18 cellular contexts compared by ENCODE assay signal in genomic region chr12:15646586-15646985, GRCh38.
DNase-seq lines count a peak whose midpoint lies in the region; ATAC-seq, FAIRE-seq and TF ChIP-seq lines count a peak whose summit lies in the region.
"Had no signal": no experiment of that assay in that cellular context is flagged by ENCODE, and none has a peak within 500 bp of the region (broad histone marks: within the 10 kb centered on the region; RNA-seq: fewer than 3 reads in every experiment).

No MANE protein-coding gene starts in this region.

- H3K9me2 ChIP-seq in Karpas-422 (replicated peaks; ENCODE audit: insufficient read depth, low read length) = no peaks in the 10 kb centered on the region

- DNase-seq in EH (ENCODE audit: low read depth) (peak; percentile 46), astrocyte (ENCODE audit: low read depth) (no peak), fibroblast of the aortic adventitia (ENCODE audit: low read depth) (peak; percentile 46), Karpas-422 (no peak), GM03348 (ENCODE audit: low spot score) (no peak), pons (ENCODE audit: low spot score) (no peak)
- DNase-seq: Calu3; CD8-positive, alpha-beta T cell; DND-41; GDM1; H9 had no signal

- no peak overlapping the region for H2AFZ ChIP-seq in astrocyte (ENCODE audit: low read depth, low read length)
- no peak overlapping the region for H2AFZ ChIP-seq in Karpas-422 (ENCODE audit: low read length)

- H3K79me2 ChIP-seq in astrocyte (ENCODE audit: insufficient read depth, low read length) = no peaks in the 10 kb centered on the region
- H3K79me2 ChIP-seq in Karpas-422 (ENCODE audit: low read length) = no peaks in the 10 kb centered on the region

- no peaks in the 10 kb centered on the region for H4K20me1 ChIP-seq in astrocyte (ENCODE audit: insufficient read depth, low read length)
- no peaks in the 10 kb centered on the region for H4K20me1 ChIP-seq in Karpas-422 (ENCODE audit: insufficient read depth, low read depth, low read length)
- H4K20me1 ChIP-seq: BLaER1 had no signal

- H3K4me1 Mint-ChIP-seq in astrocyte (ENCODE audit: low read depth, unreplicated experiment) = no peaks in the 10 kb centered on the region

- H3K36me3 ChIP-seq in astrocyte (ENCODE audit: insufficient read depth, low read length) (peaks cover 12% of the 10 kb centered on the region), skeletal muscle satellite cell (ENCODE audit: insufficient read depth, low read length) (peaks cover 80% of the 10 kb centered on the region), Karpas-422 (ENCODE audit: insufficient read depth, low read length) (no peaks in the 10 kb centered on the region)
- H3K36me3 ChIP-seq: BLaER1 had no signal

- H3K27me3 ChIP-seq in astrocyte (ENCODE audit: insufficient read depth, low read length) (no peaks in the 10 kb centered on the region), skeletal muscle satellite cell (ENCODE audit: control insufficient read depth, insufficient read depth, low read length) (no peaks in the 10 kb centered on the region), Karpas-422 (ENCODE audit: low read length) (no peaks in the 10 kb centered on the region; the same call in 1 of the 2 replicates)
- H3K27me3 ChIP-seq: BLaER1 had no signal

- H3K36me3 Mint-ChIP-seq in astrocyte (ENCODE audit: low read depth, unreplicated experiment) = peaks cover 12% of the 10 kb centered on the region
- H3K36me3 Mint-ChIP-seq: CD8-positive, alpha-beta T cell had no signal

- ATAC-seq in HG03135 (IDR thresholded peaks at IDR 0.05; ENCODE audit: unreplicated experiment) = no peak
- ATAC-seq: CD8-positive, alpha-beta T cell; K562 had no signal

- H3K4me2 ChIP-seq in astrocyte (ENCODE audit: low read length) (no peak overlapping the region), skeletal muscle satellite cell (ENCODE audit: low read length) (no peak overlapping the region), Karpas-422 (ENCODE audit: low read depth, low read length, poor library complexity, severe bottlenecking) (no peak overlapping the region)
- H3K4me2 ChIP-seq: BLaER1 had no signal

- no peak overlapping the region for H3K27ac Mint-ChIP-seq in astrocyte (ENCODE audit: unreplicated experiment)
- H3K27ac Mint-ChIP-seq: CD8-positive, alpha-beta T cell; H9 had no signal

- H3K4me1 ChIP-seq in astrocyte (ENCODE audit: insufficient read depth, low read length) = peaks cover 5% of the 10 kb centered on the region
- H3K4me1 ChIP-seq in skeletal muscle satellite cell (ENCODE audit: control insufficient read depth, insufficient read depth, low read length) = peaks cover 71% of the 10 kb centered on the region
- no peaks in the 10 kb centered on the region for H3K4me1 ChIP-seq in Karpas-422 (ENCODE audit: low read length)
- H3K4me1 ChIP-seq: BLaER1 had no signal

- H3K4me3 ChIP-seq in astrocyte (ENCODE audit: insufficient read depth, low read depth, low read length) (no peak overlapping the region), fibroblast of the aortic adventitia (ENCODE audit: low read depth, low read length) (no peak overlapping the region), skeletal muscle satellite cell (ENCODE audit: low read length) (no peak overlapping the region), Karpas-422 (ENCODE audit: low read length) (no peak overlapping the region)
- H3K4me3 ChIP-seq: BLaER1, K562 had no signal

- FAIRE-seq in astrocyte (lab: Jason Lieb, UNC) = no peak
- FAIRE-seq: A204.1, H1, K562 had no signal

- H3K27ac ChIP-seq in astrocyte (ENCODE audit: low read depth, low read length) (peak overlapping the region; percentile 39), Karpas-422 (ENCODE audit: low read length) (no peak overlapping the region)
- H3K27ac ChIP-seq: BLaER1, HL-60 had no signal

- no peaks in the 10 kb centered on the region for H3K9me3 Mint-ChIP-seq in astrocyte (ENCODE audit: unreplicated experiment)
- H3K9me3 Mint-ChIP-seq: CD8-positive, alpha-beta T cell; H9 had no signal

- H3K9me3 ChIP-seq in astrocyte (ENCODE audit: insufficient read depth, low read depth, low read length) = no peaks in the 10 kb centered on the region
- H3K9me3 ChIP-seq in skeletal muscle satellite cell (replicated peaks; ENCODE audit: low read length) = no peaks in the 10 kb centered on the region
- H3K9me3 ChIP-seq in Karpas-422 (ENCODE audit: low read length) = no peaks in the 10 kb centered on the region
- H3K9me3 ChIP-seq: BLaER1 had no signal

- TF ChIP-seq CTCF in astrocyte (IDR thresholded peaks at IDR 0.05; ENCODE audit: insufficient read depth, low read depth, low read length) (no peak), fibroblast of the aortic adventitia (IDR thresholded peaks at IDR 0.05; ENCODE audit: insufficient read depth, low read length) (no peak)

- no peak overlapping the region for H3K9ac ChIP-seq in astrocyte (ENCODE audit: low read length)
- H3K9ac ChIP-seq in skeletal muscle satellite cell (ENCODE audit: low read depth, low read length) = peak overlapping the region; percentile 79
- no peak overlapping the region for H3K9ac ChIP-seq in Karpas-422 (ENCODE audit: low read length)
- H3K9ac ChIP-seq: BLaER1 had no signal

- no peaks in the 10 kb centered on the region for H3K27me3 Mint-ChIP-seq in astrocyte (ENCODE audit: low read depth, unreplicated experiment)

- H3K4me3 Mint-ChIP-seq in astrocyte (ENCODE audit: unreplicated experiment) = no peak overlapping the region
- H3K4me3 Mint-ChIP-seq: CD8-positive, alpha-beta T cell; H9 had no signal

Comparison
In these comparisons a context has a peak if more than half of its experiments do, and no peak if none do; other contexts are left out.
1. DNase-seq: peak in EH (single experiment) and fibroblast of the aortic adventitia (single experiment); none in astrocyte (single experiment), Karpas-422 (single experiment), GM03348 (single experiment) and pons (single experiment).